In genomic region chr2:28566441-28567075, GRCh38 we compare ENCODE assay signal across 8 cellular contexts.
A peak's percentile ranks its signal among the peaks of the same experiment; 100 is the strongest.
DNase-seq lines count a peak whose midpoint lies in the region; ATAC-seq and TF ChIP-seq lines count a peak whose summit lies in the region.

No MANE protein-coding gene starts in this region.

- H3K27me3 ChIP-seq in BLaER1 = no peaks in the 10 kb centered on the region
- no peaks in the 10 kb centered on the region for H3K27me3 ChIP-seq in left lung

- intact Hi-C loops in left lung (cut with DNase I) = no loop called here

- H3K4me3 ChIP-seq in BLaER1 (peak overlapping the region; percentile 70), left lung (peak overlapping the region; percentile 45 to 50)

- H3K9me3 ChIP-seq in BLaER1 = no peaks in the 10 kb centered on the region
- H3K9me3 ChIP-seq in left lung = no peaks in the 10 kb centered on the region

- H3K4me1 ChIP-seq in BLaER1 (peaks cover 10% of the 10 kb centered on the region), left lung (peaks cover 0 to 14% of the 10 kb centered on the region in 2 donors)

- peak overlapping the region; percentile 90 for H3K4me2 ChIP-seq in BLaER1

- ATAC-seq in GM19328 (IDR thresholded peaks at IDR 0.05; ENCODE audit: unreplicated experiment) (peak; percentile 85), HG03457 (IDR thresholded peaks at IDR 0.05; ENCODE audit: unreplicated experiment) (peak; percentile 93), left lung (peak; percentile 100)

- H3K36me3 ChIP-seq in BLaER1 (no peaks in the 10 kb centered on the region), left lung (no peaks in the 10 kb centered on the region)

- peak; percentile 99 for TF ChIP-seq CTCF in left lung (IDR thresholded peaks at IDR 0.05)

- H4K20me1 ChIP-seq in BLaER1 = no peaks in the 10 kb centered on the region

- peak overlapping the region; percentile 45 for H3K27ac ChIP-seq in BLaER1
- peak overlapping the region; percentile 33 to 45 for H3K27ac ChIP-seq in left lung

- peak overlapping the region; percentile 78 for H3K9ac ChIP-seq in BLaER1

- DNase-seq in NCI-H524 treated with DMSO at 0.1 percent for 48 hours (lab: John Stamatoyannopoulos, UW) (peak; percentile 42), cortex of kidney (lab: John Stamatoyannopoulos, UW) (peak; percentile 15), left lung (peak; percentile 89 to 98)
- peak; percentile 89 for DNase-seq in activated CD4-positive, alpha-beta T cell treated with anti-CD3 and anti-CD28 coated beads, Interleukin-2, amount 50 U/mL, for 1 hour
- peak; percentile 82 for DNase-seq in stimulated activated CD4-positive, alpha-beta T cell treated with anti-CD3 and anti-CD28 coated beads, Interleukin-2, amount 100 ng/mL, for 4 hours (ENCODE audit: low read depth)

Comparison
In these comparisons a context has a peak if more than half of its experiments do, and no peak if none do; other contexts are left out.
1. Peak in every context shown above with its lines: DNase-seq, ATAC-seq, H3K4me3 ChIP-seq and H3K27ac ChIP-seq.
2. DNase-seq: peak in every context shown above with its lines; median percentile 94 in left lung; 89 in activated CD4-positive, alpha-beta T cell treated with anti-CD3 and anti-CD28 coated beads, Interleukin-2, amount 50 U/mL, for 1 hour; 82 in stimulated activated CD4-positive, alpha-beta T cell treated with anti-CD3 and anti-CD28 coated beads, Interleukin-2, amount 100 ng/mL, for 4 hours; 42 in NCI-H524 treated with DMSO at 0.1 percent for 48 hours; 15 in cortex of kidney.